In the genomic region with DNA sequence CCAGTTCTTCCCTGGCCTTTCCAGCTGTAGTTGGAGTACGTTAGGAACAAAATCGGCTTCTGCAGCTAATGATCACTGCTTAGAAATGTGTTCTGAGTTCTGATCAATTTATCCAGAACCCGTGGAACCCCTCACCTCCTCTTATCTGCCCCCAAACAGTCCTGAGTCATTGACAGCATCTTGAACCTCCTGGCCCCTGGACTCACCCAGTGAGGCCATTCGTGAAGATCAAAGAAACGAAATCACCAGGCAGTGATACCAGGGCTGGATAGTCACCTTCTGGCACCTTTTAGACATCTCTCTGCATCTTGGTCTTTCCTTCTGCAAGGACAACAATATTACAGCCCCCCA, we compare ENCODE assay signal across 11 cellular contexts. TPM values are rescaled to one million over a fixed set of nuclear protein-coding genes. Genes with fewer than 3 reads are reported as not detected.
DNase-seq lines count a peak whose midpoint lies in the region; ATAC-seq, FAIRE-seq and TF ChIP-seq lines count a peak whose summit lies in the region.
"Had no signal": no experiment of that assay in that cellular context is flagged by ENCODE, and none has a peak within 500 bp of the region (broad histone marks: within the 10 kb centered on the region; RNA-seq: fewer than 3 reads in every experiment).

No MANE protein-coding gene starts in this region.

- no peak for TF ChIP-seq CTCF in body of pancreas (IDR thresholded peaks at IDR 0.05)

- TF ChIP-seq POLR2A in body of pancreas (IDR thresholded peaks at IDR 0.05) = no peak

- peak; percentile 7 for DNase-seq in AG08396 (ENCODE audit: low spot score)
- no peak for DNase-seq in HTR-8/SVneo (ENCODE audit: insufficient read length, low spot score)
- DNase-seq in body of pancreas = no peak
- DNase-seq: NCI-H446 treated with DMSO at 0.1 percent for 48 hours, PC-3, psoas muscle had no signal

- ATAC-seq in body of pancreas = no peak
- no peak for ATAC-seq in GM21576 (IDR thresholded peaks at IDR 0.05; ENCODE audit: unreplicated experiment)

- FAIRE-seq in HTR-8/SVneo (lab: Jason Lieb, UNC) = peak; percentile 40

- no peaks in the 10 kb centered on the region for H3K9me3 ChIP-seq in body of pancreas
- H3K9me3 ChIP-seq: BE2C, psoas muscle had no signal

- peaks cover 0 to 4% of the 10 kb centered on the region in 2 donors for H3K27me3 ChIP-seq in body of pancreas
- H3K27me3 ChIP-seq: BE2C had no signal

- 84 to 100% methylated on average over 2 to 5 of the region's 5 CpGs for WGBS in body of pancreas, 2 donors

- no peak overlapping the region for H3K4me3 ChIP-seq in body of pancreas

- peaks cover 12% of the 10 kb centered on the region for H3K4me1 ChIP-seq in body of pancreas
- H3K4me1 ChIP-seq: BE2C, psoas muscle had no signal

- no peaks in the 10 kb centered on the region for H3K36me3 ChIP-seq in body of pancreas (replicated peaks in 1 of 2; ENCODE audit: insufficient read depth in 1 of 2, low read depth in 2 of 2)
- H3K36me3 ChIP-seq: BE2C had no signal

- intact Hi-C loops in body of pancreas (cut with DNase I) = loop anchor here (5.0 kb wide), 1 partner anchor 162 kb away; no protein-coding TSS in a partner anchor

- no peak overlapping the region for H3K27ac ChIP-seq in body of pancreas
- H3K27ac ChIP-seq: psoas muscle had no signal

RNA-seq across cellular contexts. Expression of a gene that starts 17.0 kb away (rescaled TPM):
- total RNA-seq in body of pancreas = 10 to 100 TPM; 53.2 to 73.2 TPM

RNA-seq across cellular contexts. Expression of a gene that starts 20.4 kb away (rescaled TPM):
- 1 to 10 TPM in 1 of 2 donors, under 1 TPM in 1; 0.33 to 3.4 TPM for total RNA-seq in body of pancreas
- total RNA-seq: dermis blood vessel endothelial cell, HT1080 had no signal

RNA-seq across cellular contexts. Expression of a gene that starts 41.7 kb away (rescaled TPM):
- total RNA-seq in body of pancreas = not detected
- total RNA-seq: dermis blood vessel endothelial cell had no signal

RNA-seq across cellular contexts. Expression of a gene that starts 46.1 kb away (rescaled TPM):
- total RNA-seq in body of pancreas = under 1 TPM in 1 of 2 donors, not detected in 1; 0.52 TPM
- total RNA-seq: dermis blood vessel endothelial cell, mesothelial cell of epicardium had no signal

RNA-seq across cellular contexts. Expression of a gene that starts 48.3 kb away (rescaled TPM):
- 10 to 100 TPM; 26.2 to 27.7 TPM for total RNA-seq in body of pancreas
